Comparison of ENCODE assay signal across 1 cellular context in the genomic region with DNA sequence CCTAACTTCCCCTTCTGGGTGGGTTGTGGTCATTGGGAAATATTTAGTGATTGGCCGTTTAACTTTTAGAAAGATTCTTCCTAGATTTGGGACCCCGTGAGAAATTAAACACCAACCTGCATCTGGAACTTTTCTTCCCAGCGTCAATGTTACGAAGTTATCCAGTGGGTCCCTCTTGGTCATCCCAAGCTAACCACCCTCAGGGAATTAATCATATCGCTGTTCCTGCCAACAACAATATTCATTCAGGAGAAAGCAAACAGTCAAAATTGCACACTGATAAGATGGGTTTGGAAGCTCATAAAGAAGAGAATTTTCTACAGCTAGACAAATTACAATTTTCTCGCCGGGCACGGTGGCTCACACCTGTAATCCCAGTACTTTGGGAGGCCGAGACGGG.
TF ChIP-seq lines count a peak whose summit lies in the region.

No MANE protein-coding gene starts in this region.

TF ChIP-seq in IMR-90, 13 proteins besides CTCF, POLR2A, EP300 and RAD21 (continued from another document):
- no peak for TF ChIP-seq CEBPB (IDR thresholded peaks at IDR 0.05; ENCODE audit: low read depth, low read length)
- no peak for TF ChIP-seq CHD1 (IDR thresholded peaks at IDR 0.05; ENCODE audit: low read depth, low read length)
